ENCODE assay signal across 22 cellular contexts in genomic region chr2:193861557-193861956, GRCh38.
DNase-seq lines count a peak whose midpoint lies in the region; ATAC-seq and TF ChIP-seq lines count a peak whose summit lies in the region.
"Had no signal": no experiment of that assay in that cellular context is flagged by ENCODE, and none has a peak within 500 bp of the region (broad histone marks: within the 10 kb centered on the region; RNA-seq: fewer than 3 reads in every experiment).

No MANE protein-coding gene starts in this region.

- no peaks in the 10 kb centered on the region; the same call in 1 of the 2 replicates for H3K27me3 ChIP-seq in BE2C
- H3K27me3 ChIP-seq in Loucy (ENCODE audit: insufficient read depth, low read length, poor library complexity, severe bottlenecking) = no peaks in the 10 kb centered on the region
- H3K27me3 ChIP-seq in mammary epithelial cell (ENCODE audit: insufficient read depth, low read length) = no peaks in the 10 kb centered on the region
- no peaks in the 10 kb centered on the region for H3K27me3 ChIP-seq in WERI-Rb-1 (ENCODE audit: insufficient read depth, low read depth, severe bottlenecking)
- H3K27me3 ChIP-seq: right lobe of liver, transverse colon had no signal

- CTCF ChIA-PET in mammary epithelial cell (lab: Charles Lee; ENCODE audit: low non-redundant PET) = no interaction called here

- H4K20me1 ChIP-seq in Loucy (ENCODE audit: insufficient read depth, low read length, poor library complexity, severe bottlenecking) (no peaks in the 10 kb centered on the region), mammary epithelial cell (ENCODE audit: insufficient read depth, low read length) (no peaks in the 10 kb centered on the region)

- no peaks in the 10 kb centered on the region for H3F3A ChIP-seq in Loucy (ENCODE audit: low read depth)

- no peaks in the 10 kb centered on the region for H3K9me2 ChIP-seq in Loucy (replicated peaks; ENCODE audit: low read depth, low read length)

- H2AFZ ChIP-seq in Loucy (ENCODE audit: low read length) (no peak overlapping the region), mammary epithelial cell (ENCODE audit: low read depth, low read length) (peak overlapping the region; percentile 79)

- no peak overlapping the region for H3K4me3 ChIP-seq in BE2C (ENCODE audit: low read depth, low read length)
- H3K4me3 ChIP-seq in Loucy (ENCODE audit: low read length, poor library complexity, severe bottlenecking) = no peak overlapping the region
- no peak overlapping the region for H3K4me3 ChIP-seq in mammary epithelial cell (replicated peaks in 1 of 3; ENCODE audit: insufficient read depth in 1 of 3, low read depth in 2 of 3, low read length in 3 of 3)
- no peak overlapping the region for H3K4me3 ChIP-seq in WERI-Rb-1 (ENCODE audit: low read depth, low read length)
- H3K4me3 ChIP-seq: HAP-1, right lobe of liver, transverse colon had no signal

- H3K27ac ChIP-seq in mammary epithelial cell (ENCODE audit: insufficient read depth, low read depth, low read length) (no peak overlapping the region), WERI-Rb-1 (no peak overlapping the region)
- H3K27ac ChIP-seq: right lobe of liver, transverse colon had no signal

- H3K4me1 Mint-ChIP-seq in neural crest cell = no peaks in the 10 kb centered on the region
- H3K4me1 Mint-ChIP-seq: memory B cell had no signal

- in situ Hi-C loops in mammary epithelial cell (cut with MboI; ENCODE audit: low sequenced_read_pairs in 2 of 2) = no loop called here

- H3K27ac Mint-ChIP-seq in neural crest cell (ENCODE audit: unreplicated experiment) = no peak overlapping the region
- H3K27ac Mint-ChIP-seq: activated naive CD4-positive, alpha-beta T cell treated with anti-CD3 and anti-CD28 coated beads, Interleukin-2, amount 50 U/mL, for 72 hours; CD4-positive, alpha-beta T cell; dendritic cell treated with granulocyte-macrophage colony-stimulating factor and Interleukin-4, amounts not matched to agents 40 ng/mL and 50 ng/mL, for 4 days; memory B cell had no signal

- dilution Hi-C loops in mammary epithelial cell (cut with HindIII; ENCODE audit: low sequenced_read_pairs) = no loop called here

- H3K27me3 Mint-ChIP-seq in neural crest cell (ENCODE audit: low read depth) = no peaks in the 10 kb centered on the region
- H3K27me3 Mint-ChIP-seq: CD4-positive, alpha-beta T cell; dendritic cell treated with granulocyte-macrophage colony-stimulating factor and Interleukin-4, amounts not matched to agents 40 ng/mL and 50 ng/mL, for 4 days; memory B cell had no signal

- H3K4me1 ChIP-seq in BE2C (no peaks in the 10 kb centered on the region), Loucy (ENCODE audit: insufficient read depth, low read length, poor library complexity, severe bottlenecking) (no peaks in the 10 kb centered on the region), mammary epithelial cell (ENCODE audit: insufficient read depth, low read length) (no peaks in the 10 kb centered on the region)
- H3K4me1 ChIP-seq: HAP-1, right lobe of liver, transverse colon had no signal

- H3K36me3 ChIP-seq in BE2C (no peaks in the 10 kb centered on the region), Loucy (ENCODE audit: insufficient read depth, low read length) (no peaks in the 10 kb centered on the region), mammary epithelial cell (ENCODE audit: insufficient read depth, low read length) (no peaks in the 10 kb centered on the region), WERI-Rb-1 (no peaks in the 10 kb centered on the region)
- H3K36me3 ChIP-seq: HAP-1, right lobe of liver, transverse colon had no signal

- intact Hi-C loops in mammary epithelial cell (cut with micrococcal nuclease) = no loop called here

- ATAC-seq in GM21528 (IDR thresholded peaks at IDR 0.05; ENCODE audit: low FRiP score, unreplicated experiment) = no peak
- ATAC-seq: activated naive CD4-positive, alpha-beta T cell treated with anti-CD3 and anti-CD28 coated beads, Interleukin-2, amount 50 U/mL, for 72 hours; right lobe of liver had no signal

- H3K36me3 Mint-ChIP-seq in neural crest cell (ENCODE audit: low read depth) = no peaks in the 10 kb centered on the region
- H3K36me3 Mint-ChIP-seq: activated naive CD4-positive, alpha-beta T cell treated with anti-CD3 and anti-CD28 coated beads, Interleukin-2, amount 50 U/mL, for 72 hours; memory B cell had no signal

- H3K9me3 ChIP-seq in BE2C (no peaks in the 10 kb centered on the region), Loucy (ENCODE audit: insufficient read depth, low read depth, low read length) (no peaks in the 10 kb centered on the region), mammary epithelial cell (replicated peaks; ENCODE audit: insufficient read depth, low read length) (no peaks in the 10 kb centered on the region), WERI-Rb-1 (ENCODE audit: severe bottlenecking) (no peaks in the 10 kb centered on the region)
- H3K9me3 ChIP-seq: HAP-1, right lobe of liver, transverse colon had no signal

- H3K4me3 Mint-ChIP-seq in neural crest cell = no peak overlapping the region
- H3K4me3 Mint-ChIP-seq: CD4-positive, alpha-beta T cell; dendritic cell treated with granulocyte-macrophage colony-stimulating factor and Interleukin-4, amounts not matched to agents 40 ng/mL and 50 ng/mL, for 4 days; memory B cell had no signal

- DNase-seq in BE2C = no peak
- DNase-seq in mammary epithelial cell = no peak
- DNase-seq in neural crest cell (ENCODE audit: low read depth, low spot score) = no peak
- no peak for DNase-seq in NCI-H2107 treated with DMSO at 0.1 percent for 48 hours (lab: John Stamatoyannopoulos, UW; ENCODE audit: unreplicated experiment)
- no peak for DNase-seq in WERI-Rb-1
- DNase-seq: activated CD4-positive, alpha-beta T cell treated with anti-CD3 and anti-CD28 coated beads, Interleukin-2, amount 50 U/mL, for 4 hours; caudate nucleus; CD4-positive, alpha-beta T cell; NCI-H1417 treated with DMSO at 0.1 percent for 48 hours; NCI-H510A; NK-92 treated with Interleukin-12 subunit alpha and Interleukin-12 subunit beta, amount 100 ng/mL, for 24 hours; posterior cingulate gyrus; right lobe of liver; stimulated activated CD4-positive, alpha-beta T cell treated with anti-CD3 and anti-CD28 coated beads, Interleukin-2, amount 100 ng/mL, for 48 hours; T-helper 1 cell; transverse colon had no signal

- TF ChIP-seq CTCF in BE2C (IDR thresholded peaks at IDR 0.05; ENCODE audit: low read depth, low read length) = peak; percentile 23; the same call in 1 of the 2 replicates
- peak; percentile 41; the same call in 1 of the 2 replicates for TF ChIP-seq CTCF in Loucy (conservative IDR thresholded peaks at IDR 0.05; ENCODE audit: low read length)
- peak; percentile 11 to 13 for TF ChIP-seq CTCF in mammary epithelial cell (conservative IDR thresholded peaks at IDR 0.05 in 1 of 2, IDR thresholded peaks at IDR 0.05 in 1 of 2; ENCODE audit: extremely low read depth in 1 of 2, insufficient read depth in 1 of 2, low read depth in 1 of 2, low read length in 2 of 2)
- peak; percentile 33 for TF ChIP-seq CTCF in neural crest cell (conservative IDR thresholded peaks at IDR 0.05)
- no peak for TF ChIP-seq CTCF in WERI-Rb-1 (IDR thresholded peaks at IDR 0.05; ENCODE audit: low read depth, low read length)

- H3K4me2 ChIP-seq in Loucy (ENCODE audit: low read depth, low read length, poor library complexity, severe bottlenecking) = no peak overlapping the region
- no peak overlapping the region for H3K4me2 ChIP-seq in mammary epithelial cell (ENCODE audit: insufficient read depth, low read depth, low read length)

- H3K9me3 Mint-ChIP-seq in neural crest cell = no peaks in the 10 kb centered on the region
- H3K9me3 Mint-ChIP-seq: activated naive CD4-positive, alpha-beta T cell treated with anti-CD3 and anti-CD28 coated beads, Interleukin-2, amount 50 U/mL, for 72 hours; CD4-positive, alpha-beta T cell; dendritic cell treated with granulocyte-macrophage colony-stimulating factor and Interleukin-4, amounts not matched to agents 40 ng/mL and 50 ng/mL, for 4 days; memory B cell had no signal

- H3K79me2 ChIP-seq in Loucy (ENCODE audit: insufficient read depth, low read length) (no peaks in the 10 kb centered on the region), mammary epithelial cell (ENCODE audit: insufficient read depth, low read length) (no peaks in the 10 kb centered on the region)

- BruUV-seq in mammary epithelial cell (replicated peaks; lab: Mats Ljungman, UMichigan) = no TSS peak

- H3K9ac ChIP-seq in Loucy (ENCODE audit: low read depth, low read length, poor library complexity, severe bottlenecking) (no peak overlapping the region), mammary epithelial cell (ENCODE audit: insufficient read depth, low read length) (no peak overlapping the region)
